8 cellular contexts compared by ENCODE assay signal in genomic region chr2:177783835-177784448, GRCh38.
DNase-seq lines count a peak whose midpoint lies in the region; ATAC-seq, FAIRE-seq and TF ChIP-seq lines count a peak whose summit lies in the region.

No MANE protein-coding gene starts in this region.

- no peak for TF ChIP-seq CTCF in kidney (IDR thresholded peaks at IDR 0.05; ENCODE audit: borderline replicate concordance, extremely low read depth, insufficient read depth)

- peak; percentile 92 for ATAC-seq in GM18498 (IDR thresholded peaks at IDR 0.05; ENCODE audit: unreplicated experiment)
- peak; percentile 97 for ATAC-seq in HG02885 (IDR thresholded peaks at IDR 0.05; ENCODE audit: poor library complexity, unreplicated experiment)
- ATAC-seq in SK-N-SH treated with all-trans-retinoic acid at 6 μM for 48 hours: peak; percentile 78
- ATAC-seq in HG03469 (IDR thresholded peaks at IDR 0.05; ENCODE audit: unreplicated experiment): no peak
- ATAC-seq in HG03025 (IDR thresholded peaks at IDR 0.05; ENCODE audit: low FRiP score, unreplicated experiment): no peak

- no peaks in the 10 kb centered on the region for H3K9me3 ChIP-seq in kidney (ENCODE audit: control insufficient read depth in 1 of 2, low read length in 2 of 2)

- DNase-seq in kidney (no peak), OCI-M2 (lab: John Stamatoyannopoulos, UW; ENCODE audit: unreplicated experiment) (no peak)
- DNase-seq in stimulated activated CD4-positive, alpha-beta T cell treated with anti-CD3 and anti-CD28 coated beads, Interleukin-15, amount 100 ng/mL, for 24 hours: no peak

- no peak overlapping the region for H3K9ac ChIP-seq in kidney (ENCODE audit: low read length in 2 of 2)

- H3K4me3 ChIP-seq in kidney (ENCODE audit: low read length in 2 of 2): peak overlapping the region; percentile 20 to 33

- intact Hi-C loops in kidney (cut with DNase I): no loop called here

- H3K4me1 ChIP-seq in kidney (ENCODE audit: control insufficient read depth in 1 of 2, insufficient read depth in 1 of 2, low read depth in 1 of 2, low read length in 2 of 2): peaks cover 0 to 14% of the 10 kb centered on the region in 2 donors

- no peaks in the 10 kb centered on the region for H3K36me3 ChIP-seq in kidney (ENCODE audit: control insufficient read depth in 1 of 2, insufficient read depth in 2 of 2, low read length in 2 of 2)

- no peak for FAIRE-seq in kidney (lab: Jason Lieb, UNC)

- no peak overlapping the region for H3K27ac ChIP-seq in kidney (ENCODE audit: low read depth in 2 of 2, low read length in 2 of 2)

TF ChIP-seq in SK-N-SH treated with all-trans-retinoic acid at 6 μM for 48 hours, 23 proteins besides CTCF, POLR2A, EP300 and RAD21:
- TF ChIP-seq PATZ1 (CRISPR knock-in tag; IDR thresholded peaks at IDR 0.05; ENCODE audit: borderline replicate concordance) (0 out of 2 replicates have a peak, but pooled peaks have one; percentile 40), TOX (CRISPR knock-in tag; IDR thresholded peaks at IDR 0.05; ENCODE audit: borderline replicate concordance) (no peak), TCF4 (CRISPR knock-in tag; IDR thresholded peaks at IDR 0.05; ENCODE audit: borderline replicate concordance) (0 out of 2 replicates have a peak, but pooled peaks have one; percentile 29)

Comparison
In these comparisons a context has a peak if more than half of its experiments do, and no peak if none do; other contexts are left out.
1. ATAC-seq: peak in GM18498 (single experiment), HG02885 (single experiment) and SK-N-SH treated with all-trans-retinoic acid at 6 μM for 48 hours (single experiment); none in HG03469 (single experiment) and HG03025 (single experiment).